Comparison of ENCODE assay signal across 20 cellular contexts in the genomic region with DNA sequence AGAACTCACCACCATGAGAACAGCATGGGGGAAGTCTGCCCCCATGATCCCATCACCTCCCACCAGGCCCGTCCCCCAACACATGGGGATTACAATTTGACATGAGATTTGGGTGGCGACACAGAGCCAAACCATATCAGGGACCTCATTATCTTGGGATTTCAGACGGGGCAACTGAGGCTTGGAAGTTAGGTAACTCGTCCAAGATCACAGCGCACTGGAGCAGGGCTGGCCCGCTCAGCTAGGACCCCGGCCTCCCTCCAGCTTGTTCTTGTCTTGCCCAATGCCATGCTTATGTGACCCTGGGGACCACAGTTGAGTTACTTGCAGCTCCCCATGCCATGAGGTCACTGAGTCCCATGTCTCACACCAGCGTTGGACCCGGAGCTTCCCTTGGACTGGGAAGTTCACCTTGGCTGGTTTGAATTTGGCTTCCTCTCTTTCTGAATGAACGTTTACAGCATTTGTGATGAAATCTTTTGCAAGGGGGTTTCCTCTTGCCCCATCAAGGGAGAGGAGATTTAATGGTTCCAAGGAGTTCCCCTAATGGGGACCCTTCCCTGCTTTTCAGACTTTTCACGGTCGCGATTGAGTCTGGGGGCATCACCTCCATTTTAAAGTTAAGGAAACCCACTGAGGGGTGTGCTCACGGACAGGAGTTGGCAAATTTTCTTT. TPM values are rescaled to one million over a fixed set of nuclear protein-coding genes. Genes with fewer than 3 reads are reported as not detected.
DNase-seq lines count a peak whose midpoint lies in the region; ATAC-seq and TF ChIP-seq lines count a peak whose summit lies in the region.
"Had no signal": no experiment of that assay in that cellular context is flagged by ENCODE, and none has a peak within 500 bp of the region (broad histone marks: within the 10 kb centered on the region; RNA-seq: fewer than 3 reads in every experiment).

No MANE protein-coding gene starts in this region.

- no peak overlapping the region for H3K4me3 ChIP-seq in heart left ventricle
- H3K4me3 ChIP-seq in heart right ventricle = no peak overlapping the region
- no peak overlapping the region for H3K4me3 ChIP-seq in osteoblast (ENCODE audit: insufficient read depth, low read length)

- peaks cover 0 to 42% (median 9%) of the 10 kb centered on the region in 9 donors for H3K36me3 ChIP-seq in heart left ventricle
- peaks cover 0 to 62% (median 0%) of the 10 kb centered on the region in 9 donors for H3K36me3 ChIP-seq in heart right ventricle
- H3K36me3 ChIP-seq in osteoblast (ENCODE audit: insufficient read depth, low read length) = no peaks in the 10 kb centered on the region

- H3K27ac ChIP-seq in heart left ventricle (peak overlapping the region in 1 of 12 donors; percentile 84), heart right ventricle (no peak overlapping the region), osteoblast (ENCODE audit: low read depth, low read length) (no peak overlapping the region)
- H3K27ac ChIP-seq: C4-2B had no signal

- H3K27me3 ChIP-seq in heart left ventricle = no peaks in the 10 kb centered on the region
- no peaks in the 10 kb centered on the region for H3K27me3 ChIP-seq in heart right ventricle
- H3K27me3 ChIP-seq in osteoblast (ENCODE audit: insufficient read depth, low read length) = no peaks in the 10 kb centered on the region

- no peak overlapping the region for H2AFZ ChIP-seq in osteoblast (ENCODE audit: low read length)

- no peak overlapping the region for H3K4me2 ChIP-seq in osteoblast (ENCODE audit: insufficient read depth, low read length)

- intact Hi-C loops in heart left ventricle (cut with DNase I) = loop anchor here in 1 of 10 donors (2.0 kb wide), 1 partner anchor 31 kb away; no protein-coding TSS in a partner anchor
- intact Hi-C loops in heart right ventricle (cut with DNase I) = no loop called here
- intact Hi-C loops in left cardiac atrium (cut with DNase I) = no loop called here

- no peak for TF ChIP-seq CTCF in heart left ventricle (IDR thresholded peaks at IDR 0.05)
- no peak for TF ChIP-seq CTCF in heart right ventricle (IDR thresholded peaks at IDR 0.05)
- no peak for TF ChIP-seq CTCF in osteoblast (IDR thresholded peaks at IDR 0.05; ENCODE audit: extremely low read depth, low read depth, low read length)

- DNase-seq in heart left ventricle = peak in 4 of 5 donors; percentile 6 to 40 (median 22)
- no peak for DNase-seq in heart right ventricle
- peak; percentile 16 for DNase-seq in left cardiac atrium
- peak; percentile 18 for DNase-seq in osteoblast (ENCODE audit: insufficient read length, low spot score, missing footprints)
- no peak for DNase-seq in HuH-7 (ENCODE audit: low spot score)
- DNase-seq in AG08396 (ENCODE audit: low spot score) = no peak
- DNase-seq: COR-L47; GF-D8; GOT3; Kasumi-1; NCI-H1105 treated with DMSO at 0.1 percent for 48 hours; NCI-H1694 treated with DMSO at 0.1 percent for 48 hours; NCI-H345; NCI-H69; NK-92 treated with Interleukin-12 subunit alpha and Interleukin-12 subunit beta, amount 100 ng/mL, for 24 hours had no signal

- H3K4me1 ChIP-seq in heart left ventricle = peaks cover 0 to 24% (median 10%) of the 10 kb centered on the region in 12 donors
- peaks cover 2 to 27% (median 15%) of the 10 kb centered on the region in 9 donors for H3K4me1 ChIP-seq in heart right ventricle
- no peaks in the 10 kb centered on the region for H3K4me1 ChIP-seq in osteoblast (ENCODE audit: insufficient read depth, low read length)

- no peak for TF ChIP-seq POLR2A in heart left ventricle (IDR thresholded peaks at IDR 0.05)

- H3K9me3 ChIP-seq in heart left ventricle (no peaks in the 10 kb centered on the region), heart right ventricle (no peaks in the 10 kb centered on the region), osteoblast (ENCODE audit: low read depth, low read length) (no peaks in the 10 kb centered on the region)

- no peaks in the 10 kb centered on the region for H4K20me1 ChIP-seq in osteoblast (ENCODE audit: insufficient read depth, low read length)

- no peak for ATAC-seq in heart left ventricle
- ATAC-seq in heart right ventricle = no peak
- ATAC-seq in left cardiac atrium = no peak
- no peak for ATAC-seq in GM18870 (IDR thresholded peaks at IDR 0.05; ENCODE audit: unreplicated experiment)
- no peak for ATAC-seq in GM19452 (IDR thresholded peaks at IDR 0.05; ENCODE audit: unreplicated experiment)

- 89 to 94% (median 92%) methylated on average over 13 to 14 of the region's 14 CpGs for WGBS in heart left ventricle, 4 donors
- WGBS in heart right ventricle, 2 donors = 84 to 93% methylated on average over 14 of the region's 14 CpGs

- no peaks in the 10 kb centered on the region for H3K79me2 ChIP-seq in osteoblast (ENCODE audit: insufficient read depth, low read length)

RNA-seq across cellular contexts. Expression of a gene that starts 18.2 kb away (rescaled TPM):
- total RNA-seq in heart left ventricle = 10 to 100 TPM; 26.8 to 84.6 (median 55.0) TPM
- 10 to 100 TPM; 28.9 to 50.1 TPM for polyA plus RNA-seq in heart left ventricle
- total RNA-seq in heart right ventricle = 10 to 100 TPM; 20.2 to 82.5 (median 54.2) TPM
- polyA plus RNA-seq in heart right ventricle = 10 to 100 TPM; 51.8 to 56.7 TPM
- total RNA-seq in left cardiac atrium = 10 to 100 TPM; 48.5 to 78.2 TPM
- total RNA-seq in osteoblast = 4.0 and 11.5 TPM in 2 replicates
- total RNA-seq: A172, OCI-LY7 had no signal

Comparison
In these comparisons a context has a peak if more than half of its experiments do, and no peak if none do; other contexts are left out.
1. DNase-seq: peak in heart left ventricle (4 of 5), left cardiac atrium (single experiment) and osteoblast (single experiment); none in heart right ventricle (0 of 2), HuH-7 (single experiment) and AG08396 (single experiment).